ENCODE assay signal across 23 cellular contexts in the genomic region with DNA sequence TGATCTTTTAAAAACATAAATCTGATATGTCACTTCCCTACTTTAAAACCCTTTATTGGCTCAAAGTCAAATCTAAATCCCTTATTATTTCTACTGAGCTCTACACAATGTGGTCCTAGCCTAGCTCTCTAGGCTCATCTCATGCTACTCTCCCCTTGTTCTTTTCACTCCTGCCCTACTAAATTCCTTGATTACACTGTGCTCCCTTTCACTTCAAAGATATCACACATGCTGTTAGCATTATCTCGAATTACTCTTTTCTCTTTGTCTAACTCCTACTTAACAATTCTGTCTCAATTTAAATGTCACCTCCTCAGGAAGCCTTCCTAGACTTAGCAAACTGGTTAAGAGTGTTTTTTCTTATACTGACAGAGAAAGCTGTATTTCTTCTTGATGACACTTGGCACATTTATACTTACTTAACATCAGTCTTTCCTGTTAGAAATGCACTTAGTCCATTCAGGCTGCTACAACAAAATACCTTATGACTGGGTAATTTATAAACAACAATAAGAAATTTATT.
"Had no signal": no experiment of that assay in that cellular context is flagged by ENCODE, and none has a peak within 500 bp of the region (broad histone marks: within the 10 kb centered on the region; RNA-seq: fewer than 3 reads in every experiment).

No MANE protein-coding gene starts in this region.

- H3K9me3 ChIP-seq: breast epithelium, right lobe of liver, tibial artery had no signal

- H3K9me3 Mint-ChIP-seq: central memory CD8-positive, alpha-beta T cell; nephron; stimulated activated naive CD8-positive, alpha-beta T cell treated with anti-CD3 and anti-CD28 coated beads, Interleukin-15, Interleukin-2, amounts not matched to agents 100 ng/mL and 50 ng/mL, for 24 hours had no signal

- H3K27ac Mint-ChIP-seq: activated naive CD8-positive, alpha-beta T cell; nephron; stimulated activated naive CD8-positive, alpha-beta T cell treated with anti-CD3 and anti-CD28 coated beads, Interleukin-15, Interleukin-2, amounts not matched to agents 100 ng/mL and 50 ng/mL, for 24 hours had no signal

- H3K27ac ChIP-seq: breast epithelium, right lobe of liver, skin epidermis, tibial artery, WERI-Rb-1 had no signal

- DNase-seq: activated CD4-positive, alpha-beta T cell treated with anti-CD3 and anti-CD28 coated beads for 1 hour; activated CD4-positive, alpha-beta T cell treated with anti-CD3 and anti-CD28 coated beads, Interleukin-2, amount 50 U/mL, for 1 hour; activated naive CD4-positive, alpha-beta T cell; activated T-cell treated with anti-CD3 and anti-CD28 coated beads, Interleukin-2, amount 50 U/mL, for 1 hour; amniotic stem cell; effector memory CD4-positive, alpha-beta T cell; foreskin melanocyte; hippocampal formation; left ventricle myocardium superior; nucleus accumbens; right lobe of liver; stimulated activated CD4-positive, alpha-beta T cell treated with anti-CD3 and anti-CD28 coated beads, Interleukin-1b, Interleukin-23, amount 100 ng/mL, for 48 hours; tibial artery; WERI-Rb-1 had no signal

- H3K27me3 Mint-ChIP-seq: activated naive CD8-positive, alpha-beta T cell; central memory CD8-positive, alpha-beta T cell; stimulated activated naive CD8-positive, alpha-beta T cell treated with anti-CD3 and anti-CD28 coated beads, Interleukin-15, Interleukin-2, amounts not matched to agents 100 ng/mL and 50 ng/mL, for 24 hours had no signal

- H3K4me3 ChIP-seq: breast epithelium, right lobe of liver, skin epidermis, tibial artery had no signal

- H3K4me1 Mint-ChIP-seq: central memory CD8-positive, alpha-beta T cell had no signal

- H3K27me3 ChIP-seq: breast epithelium, right lobe of liver, tibial artery had no signal

- ATAC-seq: left ventricle myocardium superior, right lobe of liver had no signal

- H3K4me1 ChIP-seq: breast epithelium, right lobe of liver, tibial artery had no signal

- H3K4me3 Mint-ChIP-seq: activated naive CD8-positive, alpha-beta T cell; central memory CD8-positive, alpha-beta T cell; nephron; stimulated activated naive CD8-positive, alpha-beta T cell treated with anti-CD3 and anti-CD28 coated beads, Interleukin-15, Interleukin-2, amounts not matched to agents 100 ng/mL and 50 ng/mL, for 24 hours had no signal

- FAIRE-seq: colon, TTC549, urothelium cell line had no signal
